17 cellular contexts compared by ENCODE assay signal in genomic region chr17:5922476-5922875, GRCh38.
"Had no signal": no experiment of that assay in that cellular context is flagged by ENCODE, and none has a peak within 500 bp of the region (broad histone marks: within the 10 kb centered on the region; RNA-seq: fewer than 3 reads in every experiment).

No MANE protein-coding gene starts in this region.

- H3K27me3 ChIP-seq: heart left ventricle, pancreas, transverse colon, vagina had no signal

- ATAC-seq: activated naive CD8-positive, alpha-beta T cell treated with anti-CD3 and anti-CD28 coated beads, Interleukin-2, amount 50 U/mL, for 24 hours; heart left ventricle; lower lobe of right lung; pancreas; stimulated activated naive CD8-positive, alpha-beta T cell treated with anti-CD3 and anti-CD28 coated beads, Interleukin-15, Interleukin-2, amounts not matched to agents 100 U/mL and 50 U/mL, for 24 hours had no signal

- H3K4me1 ChIP-seq: heart left ventricle, lower lobe of right lung, pancreas, transverse colon, vagina had no signal

- H3K9me3 Mint-ChIP-seq: activated naive CD8-positive, alpha-beta T cell treated with anti-CD3 and anti-CD28 coated beads, Interleukin-2, amount 50 U/mL, for 24 hours; immature natural killer cell; mesothelial cell of epicardium had no signal

- H3K27ac ChIP-seq: epithelial cell of prostate, heart left ventricle, lower lobe of right lung, pancreas, transverse colon, vagina had no signal

- H3K36me3 ChIP-seq: heart left ventricle, lower lobe of right lung, pancreas, transverse colon, vagina had no signal

- H3K9me3 ChIP-seq: heart left ventricle, lower lobe of right lung, pancreas, transverse colon, vagina had no signal

- H3K27ac Mint-ChIP-seq: activated naive CD8-positive, alpha-beta T cell treated with anti-CD3 and anti-CD28 coated beads, Interleukin-2, amount 50 U/mL, for 24 hours; immature natural killer cell; mesothelial cell of epicardium had no signal

- H3K4me1 Mint-ChIP-seq: activated naive CD8-positive, alpha-beta T cell treated with anti-CD3 and anti-CD28 coated beads, Interleukin-2, amount 50 U/mL, for 24 hours; immature natural killer cell; mesothelial cell of epicardium had no signal

- H3K4me3 Mint-ChIP-seq: activated naive CD8-positive, alpha-beta T cell treated with anti-CD3 and anti-CD28 coated beads, Interleukin-2, amount 50 U/mL, for 24 hours; immature natural killer cell; mesothelial cell of epicardium had no signal

- FAIRE-seq: frontal cortex, pancreas had no signal

- H3K4me3 ChIP-seq: heart left ventricle, lower lobe of right lung, pancreas, transverse colon, vagina had no signal

- H3K36me3 Mint-ChIP-seq: immature natural killer cell, mesothelial cell of epicardium had no signal

- DNase-seq: activated naive CD4-positive, alpha-beta T cell treated with Interleukin-2 at 50 U/mL for 16 hours; activated naive CD8-positive, alpha-beta T cell treated with anti-CD3 and anti-CD28 coated beads, Interleukin-2, amount 50 U/mL, for 24 hours; activated T-cell treated with anti-CD3 and anti-CD28 coated beads for 4 hours; aorta; dermis blood vessel endothelial cell; heart left ventricle; immature natural killer cell; lower lobe of right lung; pancreas; stimulated activated CD4-positive, alpha-beta T cell treated with anti-CD3 and anti-CD28 coated beads, Interleukin-4, amount 100 ng/mL, for 24 hours; stimulated activated naive CD8-positive, alpha-beta T cell treated with anti-CD3 and anti-CD28 coated beads, Interleukin-15, Interleukin-2, amounts not matched to agents 100 U/mL and 50 U/mL, for 24 hours; T-helper 9 cell; transverse colon had no signal
